Comparison of ENCODE assay signal across 8 cellular contexts in the genomic region with DNA sequence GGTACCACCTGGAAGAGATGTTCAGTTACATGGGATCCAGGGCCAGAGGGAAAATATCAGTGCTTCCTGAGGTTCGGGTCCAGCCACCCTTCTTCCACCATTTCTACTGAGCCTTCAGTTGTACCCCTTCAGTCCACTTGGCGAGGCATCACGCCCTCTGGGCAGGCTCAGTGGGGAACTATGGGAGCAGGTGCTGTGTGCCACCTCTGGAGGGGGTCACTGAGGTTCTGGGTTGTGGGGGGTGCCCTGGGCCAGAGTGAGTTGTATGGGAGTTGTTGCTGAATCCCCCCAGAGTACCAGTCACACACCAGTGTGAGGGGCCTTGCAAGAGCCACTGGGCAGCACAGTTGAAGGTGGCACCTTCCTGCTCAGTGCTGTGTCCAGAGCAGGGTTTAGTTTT. TPM values are rescaled to one million over a fixed set of nuclear protein-coding genes. Genes with fewer than 3 reads are reported as not detected.
DNase-seq lines count a peak whose midpoint lies in the region; ATAC-seq and TF ChIP-seq lines count a peak whose summit lies in the region.

No MANE protein-coding gene starts in this region.

- H3K4me3 ChIP-seq in H7 (ENCODE audit: insufficient read depth, low read depth, low read length), result no peak overlapping the region

- H3K9me3 Mint-ChIP-seq in activated CD8-positive, alpha-beta memory T cell treated with anti-CD3 and anti-CD28 coated beads, Interleukin-2, amount 10 ng/mL, durations not matched to agents 7 days and 5 days (ENCODE audit: low read depth), result no peaks in the 10 kb centered on the region
- peaks cover 3% of the 10 kb centered on the region for H3K9me3 Mint-ChIP-seq in activated T-helper 2 cell treated with anti-CD3 and anti-CD28 coated beads, Interferon-gamma antibody, Interleukin-2, Interleukin-4, amounts not matched to agents 10 μg/mL and 5 μg/mL and 100 μg/mL, durations not matched to agents 14 hours and 24 hours and 36 hours
- no peaks in the 10 kb centered on the region for H3K9me3 Mint-ChIP-seq in progenitor cell of endocrine pancreas (ENCODE audit: low read depth)

- TF ChIP-seq CTCF in progenitor cell of endocrine pancreas (IDR thresholded peaks at IDR 0.05; ENCODE audit: unreplicated experiment), result no peak

- no peaks in the 10 kb centered on the region for H3K27me3 Mint-ChIP-seq in activated CD8-positive, alpha-beta memory T cell treated with anti-CD3 and anti-CD28 coated beads, Interleukin-2, amount 10 ng/mL, durations not matched to agents 7 days and 5 days
- no peaks in the 10 kb centered on the region for H3K27me3 Mint-ChIP-seq in activated T-helper 2 cell treated with anti-CD3 and anti-CD28 coated beads, Interferon-gamma antibody, Interleukin-2, Interleukin-4, amounts not matched to agents 10 μg/mL and 5 μg/mL and 100 μg/mL, durations not matched to agents 14 hours and 24 hours and 36 hours (ENCODE audit: low read depth)
- no peaks in the 10 kb centered on the region for H3K27me3 Mint-ChIP-seq in progenitor cell of endocrine pancreas

- no peak for ATAC-seq in activated CD8-positive, alpha-beta memory T cell treated with anti-CD3 and anti-CD28 coated beads, Interleukin-2, amount 10 ng/mL, durations not matched to agents 7 days and 5 days
- ATAC-seq in GM18870 (IDR thresholded peaks at IDR 0.05; ENCODE audit: unreplicated experiment), result no peak

- intact Hi-C loops in activated T-helper 2 cell treated with anti-CD3 and anti-CD28 coated beads, Interferon-gamma antibody, Interleukin-2, Interleukin-4, amounts not matched to agents 10 μg/mL and 5 μg/mL and 100 μg/mL, durations not matched to agents 14 hours and 24 hours and 36 hours (cut with micrococcal nuclease), result loop anchor here (10.0 kb wide), 1 partner anchor 245 kb away; a partner anchor contains a TSS
- intact Hi-C loops in posterior cingulate gyrus (cut with DNase I), result no loop called here

- H3K36me3 Mint-ChIP-seq in activated CD8-positive, alpha-beta memory T cell treated with anti-CD3 and anti-CD28 coated beads, Interleukin-2, amount 10 ng/mL, durations not matched to agents 7 days and 5 days, result peaks cover 17% of the 10 kb centered on the region
- H3K36me3 Mint-ChIP-seq in activated T-helper 2 cell treated with anti-CD3 and anti-CD28 coated beads, Interferon-gamma antibody, Interleukin-2, Interleukin-4, amounts not matched to agents 10 μg/mL and 5 μg/mL and 100 μg/mL, durations not matched to agents 14 hours and 24 hours and 36 hours (ENCODE audit: low read depth), result peaks cover 55% of the 10 kb centered on the region
- no peaks in the 10 kb centered on the region for H3K36me3 Mint-ChIP-seq in progenitor cell of endocrine pancreas (ENCODE audit: insufficient read depth)

- H3K4me1 Mint-ChIP-seq in activated CD8-positive, alpha-beta memory T cell treated with anti-CD3 and anti-CD28 coated beads, Interleukin-2, amount 10 ng/mL, durations not matched to agents 7 days and 5 days, result peaks cover 32% of the 10 kb centered on the region
- peaks cover 36% of the 10 kb centered on the region for H3K4me1 Mint-ChIP-seq in activated T-helper 2 cell treated with anti-CD3 and anti-CD28 coated beads, Interferon-gamma antibody, Interleukin-2, Interleukin-4, amounts not matched to agents 10 μg/mL and 5 μg/mL and 100 μg/mL, durations not matched to agents 14 hours and 24 hours and 36 hours (ENCODE audit: low read depth)
- H3K4me1 Mint-ChIP-seq in progenitor cell of endocrine pancreas (ENCODE audit: low read depth), result peaks cover 19% of the 10 kb centered on the region

- H3K27ac Mint-ChIP-seq in activated CD8-positive, alpha-beta memory T cell treated with anti-CD3 and anti-CD28 coated beads, Interleukin-2, amount 10 ng/mL, durations not matched to agents 7 days and 5 days, result peak overlapping the region; percentile 17
- H3K27ac Mint-ChIP-seq in activated T-helper 2 cell treated with anti-CD3 and anti-CD28 coated beads, Interferon-gamma antibody, Interleukin-2, Interleukin-4, amounts not matched to agents 10 μg/mL and 5 μg/mL and 100 μg/mL, durations not matched to agents 14 hours and 24 hours and 36 hours, result peak overlapping the region; percentile 53
- peak overlapping the region; percentile 50 for H3K27ac Mint-ChIP-seq in progenitor cell of endocrine pancreas

- no peak for DNase-seq in activated CD8-positive, alpha-beta memory T cell treated with anti-CD3 and anti-CD28 coated beads, Interleukin-2, amount 10 ng/mL, durations not matched to agents 7 days and 5 days
- DNase-seq in activated CD8-positive, alpha-beta memory T cell treated with anti-CD3 and anti-CD28 coated beads for 24 hours, result no peak
- DNase-seq in H7, result peak; percentile 49
- no peak for DNase-seq in activated T-helper 2 cell treated with anti-CD3 and anti-CD28 coated beads, Interferon-gamma antibody, Interleukin-2, Interleukin-4, amounts not matched to agents 10 μg/mL and 5 μg/mL and 100 μg/mL, durations not matched to agents 14 hours and 24 hours and 36 hours (ENCODE audit: low spot score)
- DNase-seq in progenitor cell of endocrine pancreas (ENCODE audit: low spot score, unreplicated experiment), result no peak
- no peak for DNase-seq in posterior cingulate gyrus
- no peak for DNase-seq in stimulated activated CD4-positive, alpha-beta T cell treated with anti-CD3 and anti-CD28 coated beads, Interleukin-4, amount 100 ng/mL, for 24 hours

- H3K36me3 ChIP-seq in H7 (replicated peaks; ENCODE audit: control insufficient read depth, insufficient read depth, low read length), result peaks cover 2% of the 10 kb centered on the region

- no peaks in the 10 kb centered on the region for H3K27me3 ChIP-seq in H7 (ENCODE audit: control insufficient read depth, insufficient read depth, low read length)

- no peak overlapping the region for H3K4me3 Mint-ChIP-seq in activated CD8-positive, alpha-beta memory T cell treated with anti-CD3 and anti-CD28 coated beads, Interleukin-2, amount 10 ng/mL, durations not matched to agents 7 days and 5 days
- H3K4me3 Mint-ChIP-seq in activated T-helper 2 cell treated with anti-CD3 and anti-CD28 coated beads, Interferon-gamma antibody, Interleukin-2, Interleukin-4, amounts not matched to agents 10 μg/mL and 5 μg/mL and 100 μg/mL, durations not matched to agents 14 hours and 24 hours and 36 hours (ENCODE audit: low read depth), result no peak overlapping the region
- H3K4me3 Mint-ChIP-seq in progenitor cell of endocrine pancreas (ENCODE audit: low read depth), result no peak overlapping the region

- CTCF ChIA-PET in activated CD8-positive, alpha-beta memory T cell treated with anti-CD3 and anti-CD28 coated beads, Interleukin-2, amount 10 ng/mL, durations not matched to agents 7 days and 5 days (lab: Charles Lee), result interaction anchor here (1.0 to 6.4 kb wide), 2 partner anchors 111 to 133 kb away, joined by 3 to 37 read pairs; no protein-coding TSS in a partner anchor

RNA-seq across cellular contexts. Expression of a gene that starts 2.7 kb away (rescaled TPM):
- total RNA-seq in activated CD8-positive, alpha-beta memory T cell treated with anti-CD3 and anti-CD28 coated beads, Interleukin-2, amount 10 ng/mL, durations not matched to agents 7 days and 5 days, result 100 to 1,000 TPM; 130 to 135 TPM
- total RNA-seq in H7 (2014; rRNA removed; shearing (Covaris generic)), result 93.8 and 118 TPM in 2 replicates
- 191 and 202 TPM in 2 replicates for total RNA-seq in activated T-helper 2 cell treated with anti-CD3 and anti-CD28 coated beads, Interferon-gamma antibody, Interleukin-2, Interleukin-4, amounts not matched to agents 10 μg/mL and 5 μg/mL and 100 μg/mL, durations not matched to agents 14 hours and 24 hours and 36 hours
- 154 and 156 TPM in 2 replicates for total RNA-seq in progenitor cell of endocrine pancreas

RNA-seq across cellular contexts. Expression of a gene that starts 29.7 kb away (rescaled TPM):
- 10 to 100 TPM; 25.3 to 27.9 TPM for total RNA-seq in activated CD8-positive, alpha-beta memory T cell treated with anti-CD3 and anti-CD28 coated beads, Interleukin-2, amount 10 ng/mL, durations not matched to agents 7 days and 5 days
- 17.0 and 19.3 TPM in 2 replicates for total RNA-seq in H7 (2014; rRNA removed; shearing (Covaris generic))
- total RNA-seq in activated T-helper 2 cell treated with anti-CD3 and anti-CD28 coated beads, Interferon-gamma antibody, Interleukin-2, Interleukin-4, amounts not matched to agents 10 μg/mL and 5 μg/mL and 100 μg/mL, durations not matched to agents 14 hours and 24 hours and 36 hours, result 17.4 and 19.6 TPM in 2 replicates
- total RNA-seq in progenitor cell of endocrine pancreas, result 23.3 and 24.2 TPM in 2 replicates
